ENCODE assay signal across 17 cellular contexts in the genomic region with DNA sequence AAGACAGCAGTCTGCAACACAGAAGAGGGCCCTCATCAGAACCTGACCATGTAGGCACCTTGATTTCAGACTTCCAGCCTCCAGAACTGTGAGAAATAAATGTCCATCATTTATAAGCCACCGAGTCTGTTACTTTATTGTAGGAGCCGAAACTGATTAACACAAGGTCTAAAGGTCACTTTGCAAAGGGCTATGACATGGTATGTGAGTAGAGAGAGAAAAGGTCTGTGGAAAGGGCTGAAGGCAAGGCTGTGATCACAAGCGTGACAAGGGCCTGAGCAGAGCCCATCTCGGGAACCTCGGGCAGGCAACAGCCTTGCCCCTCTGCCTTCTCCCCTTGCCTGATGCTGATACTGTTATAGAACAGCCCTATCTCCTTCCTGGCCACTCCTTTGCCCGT.
"Had no signal": no experiment of that assay in that cellular context is flagged by ENCODE, and none has a peak within 500 bp of the region (broad histone marks: within the 10 kb centered on the region; RNA-seq: fewer than 3 reads in every experiment).

No MANE protein-coding gene starts in this region.

- H3K27ac Mint-ChIP-seq: activated T-helper 17 cell treated with anti-CD3 and anti-CD28 coated beads, Interleukin-2, amount 50 U/mL, for 72 hours; effector memory CD8-positive, alpha-beta T cell; immature natural killer cell; naive thymus-derived CD4-positive, alpha-beta T cell; stimulated activated naive CD8-positive, alpha-beta T cell treated with anti-CD3 and anti-CD28 coated beads, Interleukin-15, Interleukin-2, amounts not matched to agents 100 ng/mL and 50 ng/mL, for 24 hours had no signal

- H3K4me3 Mint-ChIP-seq: activated T-helper 17 cell treated with anti-CD3 and anti-CD28 coated beads, Interleukin-2, amount 50 U/mL, for 72 hours; effector memory CD8-positive, alpha-beta T cell; immature natural killer cell; naive thymus-derived CD4-positive, alpha-beta T cell; stimulated activated naive CD8-positive, alpha-beta T cell treated with anti-CD3 and anti-CD28 coated beads, Interleukin-15, Interleukin-2, amounts not matched to agents 100 ng/mL and 50 ng/mL, for 24 hours had no signal

- DNase-seq: activated CD4-positive, alpha-beta T cell treated with anti-CD3 and anti-CD28 coated beads, Interleukin-2, amount 50 U/mL, for 4 hours; activated CD4-positive, CD25-positive, alpha-beta regulatory T cell treated with anti-CD3 and anti-CD28 coated beads, Interleukin-2, amount 50 U/mL, for 72 hours; activated naive CD4-positive, alpha-beta T cell treated with Interleukin-2 at 50 U/mL for 16 hours; anterior cingulate cortex; cerebellar nuclear complex; dermis blood vessel endothelial cell; effector memory CD8-positive, alpha-beta T cell; foreskin keratinocyte; immature natural killer cell; left cardiac atrium; mammary epithelial cell; naive thymus-derived CD4-positive, alpha-beta T cell; nucleus accumbens; posterior cingulate gyrus; upper lobe of left lung had no signal

- H3K9me3 Mint-ChIP-seq: activated T-helper 17 cell treated with anti-CD3 and anti-CD28 coated beads, Interleukin-2, amount 50 U/mL, for 72 hours; effector memory CD8-positive, alpha-beta T cell; stimulated activated naive CD8-positive, alpha-beta T cell treated with anti-CD3 and anti-CD28 coated beads, Interleukin-15, Interleukin-2, amounts not matched to agents 100 ng/mL and 50 ng/mL, for 24 hours had no signal

- H3K36me3 Mint-ChIP-seq: immature natural killer cell; naive thymus-derived CD4-positive, alpha-beta T cell had no signal

- ATAC-seq: activated T-helper 17 cell treated with anti-CD3 and anti-CD28 coated beads, Interleukin-2, amount 50 U/mL, for 72 hours; effector memory CD8-positive, alpha-beta T cell; foreskin keratinocyte; naive thymus-derived CD4-positive, alpha-beta T cell had no signal
